15 cellular contexts compared by ENCODE assay signal in genomic region chr5:172929371-172929838, GRCh38. TPM values are rescaled to one million over a fixed set of nuclear protein-coding genes. Genes with fewer than 3 reads are reported as not detected.
DNase-seq lines count a peak whose midpoint lies in the region; TF ChIP-seq lines count a peak whose summit lies in the region.
"Had no signal": no experiment of that assay in that cellular context is flagged by ENCODE, and none has a peak within 500 bp of the region (broad histone marks: within the 10 kb centered on the region; RNA-seq: fewer than 3 reads in every experiment).

No MANE protein-coding gene starts in this region.

- H3K9ac ChIP-seq in GM23248: peak overlapping the region; percentile 75; the same call in 1 of the 2 replicates
- H3K9ac ChIP-seq: BLaER1 had no signal

- H3K4me1 ChIP-seq in ACC112 (ENCODE audit: control insufficient read depth, insufficient read depth, low read length, unreplicated experiment) (peaks cover 40% of the 10 kb centered on the region), GM23248 (ENCODE audit: insufficient read depth) (peaks cover 42% of the 10 kb centered on the region)

- no peaks in the 10 kb centered on the region for H3K9me3 ChIP-seq in GM23248 (ENCODE audit: low read depth)
- H3K9me3 ChIP-seq: BLaER1, gastrocnemius medialis had no signal

- 0 to 4% methylated on average over 3 of the region's 3 CpGs for WGBS in GM23248 (ENCODE audit: low coverage in 1 of 2, low lambda C conversion rate in 2 of 2, missing lambda C conversion rate in 2 of 2), 2 experiments

- H3K27me3 Mint-ChIP-seq in progenitor cell of endocrine pancreas: no peaks in the 10 kb centered on the region
- H3K27me3 Mint-ChIP-seq: activated B cell treated with CpG ODN at 0.5 μM for 24 hours; activated CD8-positive, alpha-beta memory T cell treated with anti-CD3 and anti-CD28 coated beads, Interleukin-2, amount 10 ng/mL, durations not matched to agents 7 days and 5 days had no signal

- no peaks in the 10 kb centered on the region for H3K9me3 Mint-ChIP-seq in progenitor cell of endocrine pancreas (ENCODE audit: low read depth)
- H3K9me3 Mint-ChIP-seq: activated B cell treated with CpG ODN at 0.5 μM for 24 hours; activated naive CD4-positive, alpha-beta T cell treated with anti-CD3 and anti-CD28 coated beads, Interleukin-2, amount 50 U/mL, for 72 hours had no signal

- no peaks in the 10 kb centered on the region for H3K79me2 ChIP-seq in ACC112 (ENCODE audit: control insufficient read depth, insufficient read depth, low read length, unreplicated experiment)
- peaks cover 10% of the 10 kb centered on the region; the same call in 1 of the 2 replicates for H3K79me2 ChIP-seq in GM23248 (ENCODE audit: insufficient read depth)

- H3K4me3 Mint-ChIP-seq in progenitor cell of endocrine pancreas (ENCODE audit: low read depth): no peak overlapping the region
- H3K4me3 Mint-ChIP-seq: activated B cell treated with CpG ODN at 0.5 μM for 24 hours; activated CD8-positive, alpha-beta memory T cell treated with anti-CD3 and anti-CD28 coated beads, Interleukin-2, amount 10 ng/mL, durations not matched to agents 7 days and 5 days had no signal

- no peak overlapping the region for H3K27ac Mint-ChIP-seq in progenitor cell of endocrine pancreas
- H3K27ac Mint-ChIP-seq: activated B cell treated with CpG ODN at 0.5 μM for 24 hours; activated CD8-positive, alpha-beta memory T cell treated with anti-CD3 and anti-CD28 coated beads, Interleukin-2, amount 10 ng/mL, durations not matched to agents 7 days and 5 days had no signal

- peak overlapping the region; percentile 94 for H3K27ac ChIP-seq in ACC112 (ENCODE audit: low read depth, low read length)
- peak overlapping the region; percentile 96 for H3K27ac ChIP-seq in GM23248
- H3K27ac ChIP-seq: BLaER1, gastrocnemius medialis had no signal

- H3K36me3 ChIP-seq in ACC112 (ENCODE audit: insufficient read depth, low read length): peaks cover 7% of the 10 kb centered on the region; the same call in 1 of the 2 replicates
- H3K36me3 ChIP-seq in GM23248 (ENCODE audit: low read depth): no peaks in the 10 kb centered on the region

- peak; percentile 98 for DNase-seq in GM23248
- peak; percentile 92 for DNase-seq in amniotic epithelial cell (ENCODE audit: low read depth)
- DNase-seq in fibroblast of villous mesenchyme (ENCODE audit: low read depth): peak; percentile 65
- DNase-seq in progenitor cell of endocrine pancreas (ENCODE audit: low spot score, unreplicated experiment): no peak
- DNase-seq in GM10266 (ENCODE audit: extremely low spot score): no peak
- DNase-seq in NCI-H446 treated with DMSO at 0.1 percent for 48 hours (lab: John Stamatoyannopoulos, UW): no peak
- no peak for DNase-seq in middle frontal gyrus (ENCODE audit: extremely low spot score, low spot score)
- DNase-seq: activated B cell treated with CpG ODN at 0.5 μM for 24 hours; activated CD8-positive, alpha-beta memory T cell treated with anti-CD3 and anti-CD28 coated beads, Interleukin-2, amount 10 ng/mL, durations not matched to agents 7 days and 5 days; gastrocnemius medialis; MM.1S; stimulated activated CD4-positive, alpha-beta T cell treated with anti-CD3 and anti-CD28 coated beads, Interleukin-2, amount 100 ng/mL, for 48 hours had no signal

- TF ChIP-seq CTCF in fibroblast of villous mesenchyme (IDR thresholded peaks at IDR 0.05; ENCODE audit: insufficient read depth, low read depth, low read length): no peak
- TF ChIP-seq CTCF in progenitor cell of endocrine pancreas (IDR thresholded peaks at IDR 0.05; ENCODE audit: unreplicated experiment): no peak
- TF ChIP-seq CTCF in GM10266 (IDR thresholded peaks at IDR 0.05; ENCODE audit: control insufficient read depth, insufficient read depth, low read depth, missing control alignments): no peak

- H3K4me2 ChIP-seq in GM23248 (ENCODE audit: unreplicated experiment): no peak overlapping the region

- no peaks in the 10 kb centered on the region for H4K20me1 ChIP-seq in GM23248 (ENCODE audit: insufficient read depth)

- H3K27me3 ChIP-seq in ACC112 (ENCODE audit: insufficient read depth, low read length) (no peaks in the 10 kb centered on the region), GM23248 (replicated peaks; ENCODE audit: insufficient read depth) (no peaks in the 10 kb centered on the region)
- H3K27me3 ChIP-seq: BLaER1, gastrocnemius medialis had no signal

- H2AFZ ChIP-seq in ACC112 (ENCODE audit: low read length, unreplicated experiment) (no peak overlapping the region), GM23248 (no peak overlapping the region)

- peaks cover 53% of the 10 kb centered on the region for H3F3A ChIP-seq in GM23248 (ENCODE audit: insufficient read depth)

- H3K9me2 ChIP-seq in GM23248 (ENCODE audit: insufficient read depth): no peaks in the 10 kb centered on the region

- peaks cover 13% of the 10 kb centered on the region for H3K36me3 Mint-ChIP-seq in progenitor cell of endocrine pancreas (ENCODE audit: insufficient read depth)
- H3K36me3 Mint-ChIP-seq: activated CD8-positive, alpha-beta memory T cell treated with anti-CD3 and anti-CD28 coated beads, Interleukin-2, amount 10 ng/mL, durations not matched to agents 7 days and 5 days; activated naive CD4-positive, alpha-beta T cell treated with anti-CD3 and anti-CD28 coated beads, Interleukin-2, amount 50 U/mL, for 72 hours had no signal

- in situ Hi-C loops in GM23248 (cut with MboI): loop anchor here (25.0 kb wide), 1 partner anchor 467 kb away; the partner anchor contains the start of gene SH3PXD2B

- no peaks in the 10 kb centered on the region for H3K4me1 Mint-ChIP-seq in progenitor cell of endocrine pancreas (ENCODE audit: low read depth)

- H3K4me3 ChIP-seq in ACC112 (ENCODE audit: low read depth, low read length): no peak overlapping the region
- no peak overlapping the region for H3K4me3 ChIP-seq in GM23248
- H3K4me3 ChIP-seq in fibroblast of villous mesenchyme (ENCODE audit: low read depth, low read length): no peak overlapping the region
- H3K4me3 ChIP-seq: BLaER1, gastrocnemius medialis had no signal

RNA-seq across cellular contexts. Expression of gene RPL26L1, which starts 29.8 kb away (rescaled TPM):
- total RNA-seq in GM23248 (2014; rRNA removed; shearing (Covaris generic)): 24.3 and 30.7 TPM in 2 replicates
- polyA plus RNA-seq in GM23248 (2016; fragmentation: Nextera tagmentation; extraction: Ambion mirVana): 102 and 104 TPM in 2 replicates
- total RNA-seq in fibroblast of villous mesenchyme (45.1 and 57.9 TPM in 2 replicates), progenitor cell of endocrine pancreas (36.1 and 38.4 TPM in 2 replicates)

RNA-seq across cellular contexts. Expression of gene ATP6V0E1, which starts 54.2 kb away (rescaled TPM):
- total RNA-seq in GM23248 (2014; rRNA removed; shearing (Covaris generic)): 175 and 204 TPM in 2 replicates
- polyA plus RNA-seq in GM23248 (2016; fragmentation: Nextera tagmentation; extraction: Ambion mirVana): 675 and 702 TPM in 2 replicates
- total RNA-seq in fibroblast of villous mesenchyme (142 and 177 TPM in 2 replicates), progenitor cell of endocrine pancreas (137 and 142 TPM in 2 replicates)

Comparison
In these comparisons a context has a peak if more than half of its experiments do, and no peak if none do; other contexts are left out.
1. DNase-seq: peak in GM23248 (single experiment), amniotic epithelial cell (single experiment) and fibroblast of villous mesenchyme (single experiment); none in progenitor cell of endocrine pancreas (single experiment), GM10266 (single experiment), NCI-H446 treated with DMSO at 0.1 percent for 48 hours (single experiment) and middle frontal gyrus (single experiment).